In genomic region chr12:131274061-131274460, GRCh38 we compare ENCODE assay signal across 20 cellular contexts.
DNase-seq lines count a peak whose midpoint lies in the region; ATAC-seq and TF ChIP-seq lines count a peak whose summit lies in the region.
"Had no signal": no experiment of that assay in that cellular context is flagged by ENCODE, and none has a peak within 500 bp of the region (broad histone marks: within the 10 kb centered on the region; RNA-seq: fewer than 3 reads in every experiment).

No MANE protein-coding gene starts in this region.

- H3K36me3 ChIP-seq in left ventricle myocardium inferior (no peaks in the 10 kb centered on the region), aorta (ENCODE audit: control insufficient read depth in 1 of 2, insufficient read depth in 2 of 2, low read length in 1 of 2) (no peaks in the 10 kb centered on the region)
- H3K36me3 ChIP-seq: BLaER1 had no signal

- no peak overlapping the region for H3K27ac ChIP-seq in left ventricle myocardium inferior (replicated peaks)
- H3K27ac ChIP-seq in aorta (ENCODE audit: low read depth in 1 of 2, low read length in 2 of 2) = no peak overlapping the region
- H3K27ac ChIP-seq: 22Rv1, BLaER1, C4-2B had no signal

- intact Hi-C loops in left ventricle myocardium superior (cut with micrococcal nuclease) (no loop called here), left ventricle myocardium inferior (cut with micrococcal nuclease) (no loop called here), posterior vena cava (cut with DNase I) (no loop called here), aorta (cut with DNase I) (no loop called here)

- TF ChIP-seq CTCF in left ventricle myocardium inferior (IDR thresholded peaks at IDR 0.05; ENCODE audit: borderline replicate concordance) = no peak

- DNase-seq in left ventricle myocardium superior (peak; percentile 15), left ventricle myocardium inferior (no peak), posterior vena cava (ENCODE audit: low spot score) (peak; percentile 75), aorta (peak; percentile 39 to 69), SW480 (ENCODE audit: low spot score) (no peak), NCI-H2029 (lab: John Stamatoyannopoulos, UW) (no peak)
- DNase-seq: Caco-2; CD4-positive, CD25-positive, alpha-beta regulatory T cell; CD8-positive, alpha-beta T cell; DMS153; DMS79; EL; GDM1; H9 had no signal

- H3K27me3 ChIP-seq in left ventricle myocardium inferior (ENCODE audit: low read depth) (peaks cover 18% of the 10 kb centered on the region), aorta (ENCODE audit: control insufficient read depth in 1 of 2, insufficient read depth in 2 of 2, low read length in 1 of 2) (no peaks in the 10 kb centered on the region)
- H3K27me3 ChIP-seq: BLaER1 had no signal

- ATAC-seq in left ventricle myocardium superior (no peak), aorta (ENCODE audit: low FRiP score) (no peak)
- ATAC-seq: CD8-positive, alpha-beta T cell; GM12878; GM23338; HCT116 had no signal

- 85 to 87% methylated on average over 12 of the region's 12 CpGs for WGBS in aorta, 2 donors

- H3K9me3 ChIP-seq in left ventricle myocardium inferior (replicated peaks) (no peaks in the 10 kb centered on the region), aorta (ENCODE audit: control insufficient read depth, low read length) (no peaks in the 10 kb centered on the region)
- H3K9me3 ChIP-seq: BLaER1, Caco-2 had no signal

- H3K4me3 ChIP-seq in left ventricle myocardium inferior (no peak overlapping the region), aorta (ENCODE audit: low read length in 2 of 2) (no peak overlapping the region)
- H3K4me3 ChIP-seq: BLaER1, GM12878, GM23338 had no signal

- H3K4me1 ChIP-seq in left ventricle myocardium inferior (no peaks in the 10 kb centered on the region), aorta (ENCODE audit: control insufficient read depth in 1 of 2, insufficient read depth in 2 of 2, low read length in 2 of 2) (no peaks in the 10 kb centered on the region)
- H3K4me1 ChIP-seq: Caco-2 had no signal

Comparison
In these comparisons a context has a peak if more than half of its experiments do, and no peak if none do; other contexts are left out.
1. DNase-seq: peak in left ventricle myocardium superior (single experiment), posterior vena cava (single experiment) and aorta (2 of 2); none in left ventricle myocardium inferior (single experiment), SW480 (single experiment) and NCI-H2029 (single experiment).